In genomic region chr16:49598386-49599170, GRCh38 we compare ENCODE assay signal across 15 cellular contexts.
DNase-seq lines count a peak whose midpoint lies in the region; ATAC-seq and TF ChIP-seq lines count a peak whose summit lies in the region.
"Had no signal": no experiment of that assay in that cellular context is flagged by ENCODE, and none has a peak within 500 bp of the region (broad histone marks: within the 10 kb centered on the region; RNA-seq: fewer than 3 reads in every experiment).

No MANE protein-coding gene starts in this region.

- no peak for TF ChIP-seq CTCF in spleen (IDR thresholded peaks at IDR 0.05 in 8 of 11, conservative IDR thresholded peaks at IDR 0.05 in 3 of 11)

- peak; percentile 38 for DNase-seq in spleen
- no peak for DNase-seq in SKM-1 (lab: John Stamatoyannopoulos, UW; ENCODE audit: unreplicated experiment)
- no peak for DNase-seq in iPS-NIHi7 (ENCODE audit: extremely low spot score)
- DNase-seq in COLO829 (ENCODE audit: low spot score): no peak
- DNase-seq in posterior cingulate gyrus: no peak
- DNase-seq: activated CD8-positive, alpha-beta T cell treated with anti-CD3 and anti-CD28 coated beads, Interleukin-2, amount 10 ng/mL, durations not matched to agents 7 days and 5 days; activated naive CD4-positive, alpha-beta T cell treated with anti-CD3 and anti-CD28 coated beads, Interleukin-2, amount 50 U/mL, for 16 hours; left colon; NCI-H2107; stimulated activated naive B cell treated with anti-CD40 and anti-IgM and Interleukin-4, amounts not matched to agents 10 μg/mL and 1 μg/mL and 100 μg/mL, for 72 hours had no signal

- no peak overlapping the region for H3K27ac ChIP-seq in spleen
- H3K27ac ChIP-seq: neural progenitor cell had no signal

- intact Hi-C loops in spleen (cut with DNase I; ENCODE audit: low total_unique reads) (loop anchor here (10.0 kb wide), 2 partner anchors 104 to 194 kb away; no protein-coding TSS in a partner anchor), posterior cingulate gyrus (cut with DNase I) (no loop called here)

- no peaks in the 10 kb centered on the region for H3K9me3 ChIP-seq in spleen

- ATAC-seq in GM18909 (IDR thresholded peaks at IDR 0.05; ENCODE audit: poor library complexity, unreplicated experiment) (peak; percentile 62), GM21619 (IDR thresholded peaks at IDR 0.05; ENCODE audit: unreplicated experiment) (peak; percentile 71), HG03280 (IDR thresholded peaks at IDR 0.05; ENCODE audit: unreplicated experiment) (peak; percentile 62)
- ATAC-seq: activated CD8-positive, alpha-beta T cell treated with anti-CD3 and anti-CD28 coated beads, Interleukin-2, amount 10 ng/mL, durations not matched to agents 7 days and 5 days; K562; left colon; stimulated activated naive B cell treated with anti-CD40 and anti-IgM and Interleukin-4, amounts not matched to agents 10 μg/mL and 1 μg/mL and 100 μg/mL, for 72 hours had no signal

- no peaks in the 10 kb centered on the region for H3K36me3 ChIP-seq in spleen
- H3K36me3 ChIP-seq: neural progenitor cell had no signal

- 82 to 89% (median 84%) methylated on average over 8 of the region's 8 CpGs for WGBS in spleen, 5 donors

- peaks cover 0 to 17% (median 11%) of the 10 kb centered on the region in 6 donors for H3K4me1 ChIP-seq in spleen

- TF ChIP-seq POLR2A in spleen (IDR thresholded peaks at IDR 0.05): no peak

- H3K4me3 ChIP-seq in spleen: no peak overlapping the region
- H3K4me3 ChIP-seq: K562, neural progenitor cell had no signal

- no peaks in the 10 kb centered on the region for H3K27me3 ChIP-seq in spleen (replicated peaks in 1 of 7)
- H3K27me3 ChIP-seq: neural progenitor cell had no signal
